ENCODE assay signal across 10 cellular contexts in genomic region chr20:2822073-2822472, GRCh38. TPM values are rescaled to one million over a fixed set of nuclear protein-coding genes. Genes with fewer than 3 reads are reported as not detected.
DNase-seq lines count a peak whose midpoint lies in the region; ATAC-seq and TF ChIP-seq lines count a peak whose summit lies in the region.
"Had no signal": no experiment of that assay in that cellular context is flagged by ENCODE, and none has a peak within 500 bp of the region (broad histone marks: within the 10 kb centered on the region; RNA-seq: fewer than 3 reads in every experiment).

No MANE protein-coding gene starts in this region.

- H3K27ac Mint-ChIP-seq in activated T-helper 1 cell treated with anti-CD3 and anti-CD28 coated beads, Interleukin-12 subunit alpha, Interleukin-12 subunit beta, Interleukin-2, Interleukin-4 antibody, amounts not matched to agents 30 ng/mL and 10 ng/mL and 1 ng/mL, durations not matched to agents 14 hours and 24 hours and 36 hours, result no peak overlapping the region
- H3K27ac Mint-ChIP-seq in natural killer cell, result peak overlapping the region in 1 of 2 donors; percentile 53

- no peaks in the 10 kb centered on the region for H3K9me3 Mint-ChIP-seq in activated T-helper 1 cell treated with anti-CD3 and anti-CD28 coated beads, Interleukin-12 subunit alpha, Interleukin-12 subunit beta, Interleukin-2, Interleukin-4 antibody, amounts not matched to agents 30 ng/mL and 10 ng/mL and 1 ng/mL, durations not matched to agents 14 hours and 24 hours and 36 hours
- no peaks in the 10 kb centered on the region for H3K9me3 Mint-ChIP-seq in natural killer cell

- peak; percentile 92 for DNase-seq in DND-41
- peak; percentile 42 for DNase-seq in KBM-7
- DNase-seq in activated T-helper 1 cell treated with anti-CD3 and anti-CD28 coated beads, Interleukin-12 subunit alpha, Interleukin-12 subunit beta, Interleukin-2, Interleukin-4 antibody, amounts not matched to agents 30 ng/mL and 10 ng/mL and 1 ng/mL, durations not matched to agents 14 hours and 24 hours and 36 hours (ENCODE audit: low spot score), result peak; percentile 62
- DNase-seq in natural killer cell, result peak; percentile 41
- DNase-seq in right cardiac atrium, result no peak
- no peak for DNase-seq in G401 (ENCODE audit: low spot score)
- DNase-seq: erythroblast had no signal

- H3K9ac ChIP-seq in DND-41 (ENCODE audit: low read depth, low read length), result no peak overlapping the region

- WGBS in right cardiac atrium, result 33% methylated on average over 5 of the region's 5 CpGs

- H2AFZ ChIP-seq in DND-41 (ENCODE audit: low read depth, low read length), result no peak overlapping the region

- peaks cover 42% of the 10 kb centered on the region for H3K27me3 Mint-ChIP-seq in activated T-helper 1 cell treated with anti-CD3 and anti-CD28 coated beads, Interleukin-12 subunit alpha, Interleukin-12 subunit beta, Interleukin-2, Interleukin-4 antibody, amounts not matched to agents 30 ng/mL and 10 ng/mL and 1 ng/mL, durations not matched to agents 14 hours and 24 hours and 36 hours (ENCODE audit: insufficient read depth)
- H3K27me3 Mint-ChIP-seq in natural killer cell (ENCODE audit: low read depth in 2 of 2), result peaks cover 14 to 20% of the 10 kb centered on the region in 2 donors

- intact Hi-C loops in activated T-helper 1 cell treated with anti-CD3 and anti-CD28 coated beads, Interleukin-12 subunit alpha, Interleukin-12 subunit beta, Interleukin-2, Interleukin-4 antibody, amounts not matched to agents 30 ng/mL and 10 ng/mL and 1 ng/mL, durations not matched to agents 14 hours and 24 hours and 36 hours (cut with micrococcal nuclease), result no loop called here
- intact Hi-C loops in natural killer cell (cut with micrococcal nuclease), result no loop called here
- intact Hi-C loops in right cardiac atrium (cut with DNase I), result no loop called here

- no peak for TF ChIP-seq CTCF in DND-41 (IDR thresholded peaks at IDR 0.05; ENCODE audit: borderline replicate concordance, extremely low read depth, low read length, poor library complexity, severe bottlenecking)
- TF ChIP-seq CTCF in natural killer cell (IDR thresholded peaks at IDR 0.05), result no peak

- H3K27me3 ChIP-seq in DND-41 (ENCODE audit: insufficient read depth, low read length, poor library complexity), result peaks cover 28% of the 10 kb centered on the region
- H3K27me3 ChIP-seq in right cardiac atrium (ENCODE audit: control insufficient read depth, insufficient read depth), result no peaks in the 10 kb centered on the region

- H3K4me1 Mint-ChIP-seq in activated T-helper 1 cell treated with anti-CD3 and anti-CD28 coated beads, Interleukin-12 subunit alpha, Interleukin-12 subunit beta, Interleukin-2, Interleukin-4 antibody, amounts not matched to agents 30 ng/mL and 10 ng/mL and 1 ng/mL, durations not matched to agents 14 hours and 24 hours and 36 hours (ENCODE audit: low read depth), result peaks cover 40% of the 10 kb centered on the region
- H3K4me1 Mint-ChIP-seq in natural killer cell, result peaks cover 13 to 40% of the 10 kb centered on the region in 2 donors

- H3K79me2 ChIP-seq in DND-41 (ENCODE audit: insufficient read depth, low read length), result no peaks in the 10 kb centered on the region

- no peaks in the 10 kb centered on the region for H3K9me3 ChIP-seq in DND-41 (ENCODE audit: insufficient read depth, low read length, severe bottlenecking)
- no peaks in the 10 kb centered on the region for H3K9me3 ChIP-seq in right cardiac atrium (ENCODE audit: control insufficient read depth, low read length)

- peaks cover 42% of the 10 kb centered on the region for H4K20me1 ChIP-seq in DND-41 (ENCODE audit: insufficient read depth, low read length)

- H3K4me3 ChIP-seq in DND-41 (ENCODE audit: low read depth in 1 of 2, low read length in 2 of 2) (no peak overlapping the region), right cardiac atrium (ENCODE audit: low read length) (no peak overlapping the region)

- in situ Hi-C loops in KBM-7 (cut with MboI; ENCODE audit: low pct_unique_long_range_greater_than_20kb, low sequenced_read_pairs), result no loop called here
- in situ Hi-C loops in G401 (cut with HindIII; ENCODE audit: low sequenced_read_pairs), result no loop called here

- peak overlapping the region; percentile 26 for H3K4me3 Mint-ChIP-seq in activated T-helper 1 cell treated with anti-CD3 and anti-CD28 coated beads, Interleukin-12 subunit alpha, Interleukin-12 subunit beta, Interleukin-2, Interleukin-4 antibody, amounts not matched to agents 30 ng/mL and 10 ng/mL and 1 ng/mL, durations not matched to agents 14 hours and 24 hours and 36 hours
- H3K4me3 Mint-ChIP-seq in natural killer cell, result peak overlapping the region; percentile 83

- peaks cover 35% of the 10 kb centered on the region for H3K4me1 ChIP-seq in DND-41 (ENCODE audit: insufficient read depth, low read length)
- no peaks in the 10 kb centered on the region for H3K4me1 ChIP-seq in right cardiac atrium (ENCODE audit: control insufficient read depth, insufficient read depth, low read length)

- H3K27ac ChIP-seq in DND-41 (ENCODE audit: low read length), result no peak overlapping the region
- H3K27ac ChIP-seq in right cardiac atrium (ENCODE audit: low read length), result no peak overlapping the region

- ATAC-seq in DND-41 (ENCODE audit: insufficient read depth, low read depth) (peak; percentile 95), natural killer cell (peak; percentile 76 to 94 (median 84)), HG02981 (IDR thresholded peaks at IDR 0.05; ENCODE audit: unreplicated experiment) (no peak), right cardiac atrium (no peak), GM21576 (IDR thresholded peaks at IDR 0.05; ENCODE audit: unreplicated experiment) (no peak)

- no peaks in the 10 kb centered on the region for H3K36me3 Mint-ChIP-seq in activated T-helper 1 cell treated with anti-CD3 and anti-CD28 coated beads, Interleukin-12 subunit alpha, Interleukin-12 subunit beta, Interleukin-2, Interleukin-4 antibody, amounts not matched to agents 30 ng/mL and 10 ng/mL and 1 ng/mL, durations not matched to agents 14 hours and 24 hours and 36 hours (ENCODE audit: low read depth)
- H3K36me3 Mint-ChIP-seq in natural killer cell, result no peaks in the 10 kb centered on the region

- H3K4me2 ChIP-seq in DND-41 (ENCODE audit: insufficient read depth, low read length), result peak overlapping the region; percentile 53; the same call in 1 of the 2 replicates

- no peaks in the 10 kb centered on the region for H3K36me3 ChIP-seq in DND-41 (ENCODE audit: insufficient read depth, low read length)

RNA-seq across cellular contexts. Expression of gene TMEM239, which starts 5.9 kb away (rescaled TPM):
- not detected in 2 replicates for total RNA-seq in activated T-helper 1 cell treated with anti-CD3 and anti-CD28 coated beads, Interleukin-12 subunit alpha, Interleukin-12 subunit beta, Interleukin-2, Interleukin-4 antibody, amounts not matched to agents 30 ng/mL and 10 ng/mL and 1 ng/mL, durations not matched to agents 14 hours and 24 hours and 36 hours
- not detected for total RNA-seq in natural killer cell
- total RNA-seq in right cardiac atrium, result not detected
- not detected for polyA plus RNA-seq in right cardiac atrium
- total RNA-seq in G401 (2014; rRNA removed; shearing (Covaris generic)), result not detected in 2 replicates
- total RNA-seq: H1 had no signal
- polyA plus RNA-seq: H1 had no signal

RNA-seq across cellular contexts. Expression of gene C20orf141, which starts 7.3 kb away (rescaled TPM):
- not detected in 2 replicates for total RNA-seq in activated T-helper 1 cell treated with anti-CD3 and anti-CD28 coated beads, Interleukin-12 subunit alpha, Interleukin-12 subunit beta, Interleukin-2, Interleukin-4 antibody, amounts not matched to agents 30 ng/mL and 10 ng/mL and 1 ng/mL, durations not matched to agents 14 hours and 24 hours and 36 hours
- total RNA-seq in natural killer cell (not detected), right cardiac atrium (not detected)
- not detected for polyA plus RNA-seq in right cardiac atrium
- not detected in 2 replicates for total RNA-seq in G401 (2014; rRNA removed; shearing (Covaris generic))
- total RNA-seq: H1 had no signal
- polyA plus RNA-seq: H1 had no signal

RNA-seq across cellular contexts. Expression of gene PCED1A, which starts 18.4 kb away (rescaled TPM):
- total RNA-seq in activated T-helper 1 cell treated with anti-CD3 and anti-CD28 coated beads, Interleukin-12 subunit alpha, Interleukin-12 subunit beta, Interleukin-2, Interleukin-4 antibody, amounts not matched to agents 30 ng/mL and 10 ng/mL and 1 ng/mL, durations not matched to agents 14 hours and 24 hours and 36 hours, result 24.0 and 27.9 TPM in 2 replicates
- total RNA-seq in natural killer cell (10 to 100 TPM; 70.3 to 76.5 (median 71.1) TPM), right cardiac atrium (10 to 100 TPM; 13.7 to 17.9 (median 17.2) TPM)
- polyA plus RNA-seq in right cardiac atrium, result 13.9 TPM
- total RNA-seq in G401 (2014; rRNA removed; shearing (Covaris generic)), result 25.2 and 45.7 TPM in 2 replicates

RNA-seq across cellular contexts. Expression of gene VPS16, which starts 18.5 kb away (rescaled TPM):
- total RNA-seq in activated T-helper 1 cell treated with anti-CD3 and anti-CD28 coated beads, Interleukin-12 subunit alpha, Interleukin-12 subunit beta, Interleukin-2, Interleukin-4 antibody, amounts not matched to agents 30 ng/mL and 10 ng/mL and 1 ng/mL, durations not matched to agents 14 hours and 24 hours and 36 hours, result 46.0 and 48.9 TPM in 2 replicates
- total RNA-seq in natural killer cell, result 100 to 1,000 TPM; 108 to 118 (median 109) TPM
- total RNA-seq in right cardiac atrium, result 10 to 100 TPM; 19.1 to 24.2 (median 20.9) TPM
- 16.8 TPM for polyA plus RNA-seq in right cardiac atrium
- 41.2 and 45.5 TPM in 2 replicates for total RNA-seq in G401 (2014; rRNA removed; shearing (Covaris generic))

RNA-seq across cellular contexts. Expression of gene CPXM1, which starts 21.6 kb away (rescaled TPM):
- 0.31 and 0.76 TPM in 2 replicates for total RNA-seq in activated T-helper 1 cell treated with anti-CD3 and anti-CD28 coated beads, Interleukin-12 subunit alpha, Interleukin-12 subunit beta, Interleukin-2, Interleukin-4 antibody, amounts not matched to agents 30 ng/mL and 10 ng/mL and 1 ng/mL, durations not matched to agents 14 hours and 24 hours and 36 hours
- total RNA-seq in natural killer cell (1 to 10 TPM in 2 of 3 donors, under 1 TPM in 1; 0.49 to 2.3 (median 1.5) TPM), right cardiac atrium (1 to 10 TPM in 2 of 4 donors, under 1 TPM in 2; 0.53 to 3.0 (median 1.1) TPM)
- 1.3 TPM for polyA plus RNA-seq in right cardiac atrium
- 41.8 and 47.0 TPM in 2 replicates for total RNA-seq in G401 (2014; rRNA removed; shearing (Covaris generic))

Comparison
In these comparisons a context has a peak if more than half of its experiments do, and no peak if none do; other contexts are left out.
1. ATAC-seq: peak in DND-41 (single experiment) and natural killer cell (3 of 3); none in HG02981 (single experiment), right cardiac atrium (0 of 2) and GM21576 (single experiment).
2. DNase-seq: peak in DND-41 (single experiment), KBM-7 (single experiment), activated T-helper 1 cell treated with anti-CD3 and anti-CD28 coated beads, Interleukin-12 subunit alpha, Interleukin-12 subunit beta, Interleukin-2, Interleukin-4 antibody, amounts not matched to agents 30 ng/mL and 10 ng/mL and 1 ng/mL, durations not matched to agents 14 hours and 24 hours and 36 hours (single experiment) and natural killer cell (single experiment); none in right cardiac atrium (0 of 3) and G401 (single experiment).